Comparison of ENCODE assay signal across 1 cellular context in genomic region chr5:74916831-74917710, GRCh38.
TF ChIP-seq lines count a peak whose summit lies in the region.

No MANE protein-coding gene starts in this region.

TF ChIP-seq in A549, 52 proteins besides CTCF, POLR2A, EP300 and RAD21 (continued from another document):
- TF ChIP-seq EHMT2 (IDR thresholded peaks at IDR 0.05; ENCODE audit: low read depth) (no peak), CEBPB (IDR thresholded peaks at IDR 0.05) (no peak), ZFP36 (IDR thresholded peaks at IDR 0.05; ENCODE audit: borderline replicate concordance, partially characterized antibody) (no peak), ZC3H11A (IDR thresholded peaks at IDR 0.05) (no peak), SMC3 (IDR thresholded peaks at IDR 0.05) (no peak), JUN (IDR thresholded peaks at IDR 0.05) (0 out of 5 replicates have a peak, but pooled peaks of 1 of the 2 experiments have one; percentile 30), JUNB (IDR thresholded peaks at IDR 0.05) (peak; percentile 71), MAFK (IDR thresholded peaks at IDR 0.05; ENCODE audit: partially characterized antibody) (no peak), RNF2 (IDR thresholded peaks at IDR 0.05; ENCODE audit: borderline replicate concordance, low read depth) (no peak), RCOR1 (IDR thresholded peaks at IDR 0.05; ENCODE audit: low read depth, low read length) (no peak), BCL3 (IDR thresholded peaks at IDR 0.05) (no peak), REST (IDR thresholded peaks at IDR 0.05) (no peak)
TF ChIP-seq in A549: peak in this region for 7.
